ENCODE assay signal across 14 cellular contexts in genomic region chr2:158667567-158667966, GRCh38.
DNase-seq lines count a peak whose midpoint lies in the region; ATAC-seq and TF ChIP-seq lines count a peak whose summit lies in the region.
"Had no signal": no experiment of that assay in that cellular context is flagged by ENCODE, and none has a peak within 500 bp of the region (broad histone marks: within the 10 kb centered on the region; RNA-seq: fewer than 3 reads in every experiment).

No MANE protein-coding gene starts in this region.

- ATAC-seq in Right ventricle myocardium inferior = peak; percentile 54
- peak; percentile 54 for ATAC-seq in left ventricle myocardium superior
- no peak for ATAC-seq in GM18868 (IDR thresholded peaks at IDR 0.05; ENCODE audit: unreplicated experiment)

- DNase-seq in Right ventricle myocardium inferior (ENCODE audit: missing footprints) (no peak), cardiac septum (ENCODE audit: low spot score) (no peak), caudate nucleus (lab: John Stamatoyannopoulos, UW) (no peak), left ventricle myocardium superior (no peak), uterus (no peak)
- no peak for DNase-seq in stimulated activated CD4-positive, alpha-beta T cell treated with anti-CD3 and anti-CD28 coated beads, Interleukin-4, amount 100 ng/mL, for 1 hour
- DNase-seq in effector memory CD4-positive, alpha-beta T cell = no peak
- DNase-seq: activated naive CD8-positive, alpha-beta T cell treated with anti-CD3 and anti-CD28 coated beads, Interleukin-2, amount 10 ng/mL, durations not matched to agents 7 days and 5 days; DMS53; KG1; OCI-M1; small intestine; upper lobe of left lung had no signal

- H3K36me3 ChIP-seq in uterus = no peaks in the 10 kb centered on the region
- peaks cover 14% of the 10 kb centered on the region for H3K36me3 ChIP-seq in effector memory CD4-positive, alpha-beta T cell (ENCODE audit: control insufficient read depth, insufficient read depth, low read length)

- H3K9me3 ChIP-seq in uterus = no peaks in the 10 kb centered on the region
- no peaks in the 10 kb centered on the region for H3K9me3 ChIP-seq in effector memory CD4-positive, alpha-beta T cell (ENCODE audit: control insufficient read depth, low read length)
- H3K9me3 ChIP-seq: upper lobe of left lung had no signal

- H3K4me1 ChIP-seq in uterus = no peaks in the 10 kb centered on the region
- H3K4me1 ChIP-seq in effector memory CD4-positive, alpha-beta T cell (ENCODE audit: control insufficient read depth, insufficient read depth, low read length, poor library complexity, severe bottlenecking) = no peaks in the 10 kb centered on the region

- H3K27me3 ChIP-seq in uterus = no peaks in the 10 kb centered on the region
- no peaks in the 10 kb centered on the region for H3K27me3 ChIP-seq in effector memory CD4-positive, alpha-beta T cell (replicated peaks; ENCODE audit: control insufficient read depth, insufficient read depth, low read length, poor library complexity, severe bottlenecking)
- H3K27me3 ChIP-seq: upper lobe of left lung had no signal

- H3K27ac ChIP-seq in caudate nucleus (ENCODE audit: low read depth, low read length) (peak overlapping the region; percentile 1), uterus (peak overlapping the region; percentile 22 to 42)
- no peak overlapping the region for H3K27ac ChIP-seq in effector memory CD4-positive, alpha-beta T cell (ENCODE audit: insufficient read depth, low read length, poor library complexity, severe bottlenecking)
- H3K27ac ChIP-seq: upper lobe of left lung had no signal

- no peak for TF ChIP-seq CTCF in uterus (IDR thresholded peaks at IDR 0.05)

- intact Hi-C loops in Right ventricle myocardium inferior (cut with DNase I) = loop anchor here (5.0 kb wide), 1 partner anchor 50 kb away; no protein-coding TSS in a partner anchor
- intact Hi-C loops in cardiac septum (cut with DNase I) = loop anchor here (5.0 to 10.0 kb wide), 3 partner anchors 50 to 213 kb away; partner anchors contain the start of genes CCDC148 and PKP4
- intact Hi-C loops in left ventricle myocardium superior (cut with micrococcal nuclease) = no loop called here
- intact Hi-C loops in uterus (cut with DNase I; ENCODE audit: low total_unique reads) = no loop called here

- no peak for TF ChIP-seq POLR2A in uterus (IDR thresholded peaks at IDR 0.05)

- no peak overlapping the region for H3K4me3 ChIP-seq in uterus
- H3K4me3 ChIP-seq in effector memory CD4-positive, alpha-beta T cell (ENCODE audit: insufficient read depth, low read depth, low read length, poor library complexity, severe bottlenecking) = no peak overlapping the region
- H3K4me3 ChIP-seq: upper lobe of left lung had no signal

Comparison
In these comparisons a context has a peak if more than half of its experiments do, and no peak if none do; other contexts are left out.
1. intact Hi-C loops: an anchor here in Right ventricle myocardium inferior (5.0 kb wide) and cardiac septum (5.0 to 10.0 kb wide); none called in left ventricle myocardium superior and uterus.